11 cellular contexts compared by ENCODE assay signal in the genomic region with DNA sequence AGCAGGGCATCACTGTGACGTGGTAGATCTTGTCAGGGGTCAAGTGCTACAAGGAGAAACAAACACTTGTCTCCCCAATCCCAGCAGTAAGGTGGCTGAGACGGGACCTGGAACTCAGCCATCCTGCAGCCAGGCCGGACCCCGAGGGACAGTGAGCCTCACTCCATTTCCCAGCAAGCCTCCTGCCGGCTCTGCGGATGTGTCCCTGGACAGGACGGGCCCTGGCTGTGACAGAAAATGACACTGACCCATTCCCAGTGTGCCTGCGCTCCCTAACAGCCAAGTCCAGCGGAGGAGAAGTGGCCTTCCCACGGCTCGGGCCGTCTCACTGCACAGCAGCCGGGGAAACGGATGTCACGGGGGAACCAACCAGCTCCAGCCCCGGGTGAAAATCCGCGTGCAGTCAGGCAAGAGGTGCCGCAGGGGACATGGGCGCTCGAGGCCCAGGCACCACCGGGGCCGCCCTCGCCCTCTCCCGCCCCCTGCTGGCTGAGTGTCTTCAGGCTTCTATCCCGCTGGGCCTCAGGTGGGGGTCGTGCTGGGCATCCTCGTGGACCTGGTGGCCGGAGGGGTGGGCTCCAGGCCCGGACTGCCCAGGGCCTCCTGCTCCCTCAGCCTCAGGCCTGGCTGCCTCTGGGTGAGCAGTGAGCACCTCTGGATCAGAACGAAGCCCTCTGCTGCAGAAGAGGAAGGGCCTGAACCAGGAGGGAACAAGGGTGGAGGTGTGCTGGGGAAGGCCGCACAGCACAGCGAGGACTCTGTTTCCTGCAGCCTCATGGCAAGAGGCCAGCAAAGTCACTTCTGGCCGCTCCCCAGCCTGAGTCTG. TPM values are rescaled to one million over a fixed set of nuclear protein-coding genes. Genes with fewer than 3 reads are reported as not detected.
DNase-seq lines count a peak whose midpoint lies in the region; ATAC-seq, FAIRE-seq and TF ChIP-seq lines count a peak whose summit lies in the region.
"Had no signal": no experiment of that assay in that cellular context is flagged by ENCODE, and none has a peak within 500 bp of the region (broad histone marks: within the 10 kb centered on the region; RNA-seq: fewer than 3 reads in every experiment).

No MANE protein-coding gene starts in this region.

- peak; percentile 18 for TF ChIP-seq CTCF in CD4-positive, alpha-beta T cell (IDR thresholded peaks at IDR 0.05)
- TF ChIP-seq CTCF in HEK293 (tag by site-specific recombination; IDR thresholded peaks at IDR 0.05) (peak; percentile 50), nephron progenitor cell (IDR thresholded peaks at IDR 0.05) (no peak)

- POLR2A ChIA-PET in CD4-positive, alpha-beta T cell (lab: Charles Lee) = interaction anchor here (1.0 kb wide), 1 partner anchor 9 kb away, joined by 3 read pairs; no protein-coding TSS in a partner anchor
- POLR2A ChIA-PET in HEK293 (lab: Yijun Ruan, JAX) = no interaction called here

- peak; percentile 48 for ATAC-seq in CD4-positive, alpha-beta T cell (ENCODE audit: poor library complexity)
- ATAC-seq in GM19463 (IDR thresholded peaks at IDR 0.05; ENCODE audit: unreplicated experiment) = no peak

- H3K36me3 ChIP-seq in HEK293 (ENCODE audit: control insufficient read depth in 2 of 2, insufficient read depth in 1 of 2, low read length in 2 of 2) = peaks cover 4 to 70% of the 10 kb centered on the region in 2 experiments; a peak in 2 of 3 replicates

- FAIRE-seq in urothelium cell line (lab: Jason Lieb, UNC) = no peak
- FAIRE-seq: GM12891 had no signal

- no peaks in the 10 kb centered on the region for H3K4me1 Mint-ChIP-seq in CD4-positive, alpha-beta T cell (ENCODE audit: low read depth)
- H3K4me1 Mint-ChIP-seq in nephron progenitor cell = peaks cover 9% of the 10 kb centered on the region
- H3K4me1 Mint-ChIP-seq: activated naive CD4-positive, alpha-beta T cell treated with anti-CD3 and anti-CD28 coated beads, Interleukin-2, amount 50 U/mL, for 24 hours had no signal

- DNase-seq in CD4-positive, alpha-beta T cell = peak in 6 of 10 experiments; percentile 28 to 60 (median 38)
- peak; percentile 57 for DNase-seq in activated naive CD4-positive, alpha-beta T cell treated with anti-CD3 and anti-CD28 coated beads, Interleukin-2, amount 50 U/mL, for 16 hours
- DNase-seq in nephron progenitor cell (peak; percentile 53), urothelium cell line (ENCODE audit: low spot score) (no peak), DMS53 treated with DMSO at 0.1 percent for 48 hours (lab: John Stamatoyannopoulos, UW; ENCODE audit: unreplicated experiment) (no peak), DMS153 (lab: John Stamatoyannopoulos, UW) (no peak)
- DNase-seq: SHP77 had no signal

- no peaks in the 10 kb centered on the region for H3K9me3 Mint-ChIP-seq in CD4-positive, alpha-beta T cell
- no peaks in the 10 kb centered on the region for H3K9me3 Mint-ChIP-seq in nephron progenitor cell
- H3K9me3 Mint-ChIP-seq: activated naive CD4-positive, alpha-beta T cell treated with anti-CD3 and anti-CD28 coated beads, Interleukin-2, amount 50 U/mL, for 24 hours had no signal

- H3K9me3 ChIP-seq in CD4-positive, alpha-beta T cell (ENCODE audit: control insufficient read depth, low read length) = no peaks in the 10 kb centered on the region
- H3K9me3 ChIP-seq in HEK293 (ENCODE audit: control insufficient read depth, insufficient read depth, low read depth, low read length) = no peaks in the 10 kb centered on the region

- no peaks in the 10 kb centered on the region for H3K4me1 ChIP-seq in HEK293 (ENCODE audit: control insufficient read depth, insufficient read depth, low read length)

- H3K36me3 Mint-ChIP-seq in CD4-positive, alpha-beta T cell (ENCODE audit: low read depth) = peaks cover 33% of the 10 kb centered on the region
- peaks cover 9% of the 10 kb centered on the region for H3K36me3 Mint-ChIP-seq in nephron progenitor cell (ENCODE audit: low read depth)

- intact Hi-C loops in CD4-positive, alpha-beta T cell (cut with DNase I, micrococcal nuclease) = no loop called here

- H3K4me3 Mint-ChIP-seq in CD4-positive, alpha-beta T cell = no peak overlapping the region
- no peak overlapping the region for H3K4me3 Mint-ChIP-seq in nephron progenitor cell
- H3K4me3 Mint-ChIP-seq: activated naive CD4-positive, alpha-beta T cell treated with anti-CD3 and anti-CD28 coated beads, Interleukin-2, amount 50 U/mL, for 24 hours had no signal

- H3K27me3 Mint-ChIP-seq in CD4-positive, alpha-beta T cell = no peaks in the 10 kb centered on the region
- peaks cover 7% of the 10 kb centered on the region for H3K27me3 Mint-ChIP-seq in nephron progenitor cell (ENCODE audit: low read depth, poor library complexity)
- H3K27me3 Mint-ChIP-seq: activated naive CD4-positive, alpha-beta T cell treated with anti-CD3 and anti-CD28 coated beads, Interleukin-2, amount 50 U/mL, for 24 hours had no signal

- H3K27ac ChIP-seq in CD4-positive, alpha-beta T cell (ENCODE audit: low read depth, low read length) = no peak overlapping the region
- H3K27ac ChIP-seq in HEK293 (ENCODE audit: extremely low read depth, low read depth, low read length) = no peak overlapping the region

- no peak overlapping the region for H3K27ac Mint-ChIP-seq in CD4-positive, alpha-beta T cell
- no peak overlapping the region for H3K27ac Mint-ChIP-seq in nephron progenitor cell
- H3K27ac Mint-ChIP-seq: activated naive CD4-positive, alpha-beta T cell treated with anti-CD3 and anti-CD28 coated beads, Interleukin-2, amount 50 U/mL, for 24 hours had no signal

- H3K27me3 ChIP-seq in CD4-positive, alpha-beta T cell (ENCODE audit: control insufficient read depth, insufficient read depth, low read length) = no peaks in the 10 kb centered on the region

- CTCF ChIA-PET in CD4-positive, alpha-beta T cell (lab: Charles Lee) = interaction anchor here (0.6 to 1.1 kb wide), 2 partner anchors 11 to 18 kb away, joined by 3 read pairs; no protein-coding TSS in a partner anchor
- CTCF ChIA-PET in HEK293 (lab: Yijun Ruan, JAX) = interaction anchor here (0.6 to 2.9 kb wide), 4 partner anchors 16 to 342 kb away, joined by 3 to 10 read pairs (median 4); no protein-coding TSS in a partner anchor

- H3K4me3 ChIP-seq in HEK293 (ENCODE audit: low read depth, low read length) = no peak overlapping the region

TF ChIP-seq in HEK293, 187 proteins besides CTCF, POLR2A, EP300 and RAD21:
- no peak for TF ChIP-seq ZNF777 (tag by site-specific recombination; IDR thresholded peaks at IDR 0.05; ENCODE audit: borderline replicate concordance)

RNA-seq across cellular contexts. Expression of a gene that starts 6.7 kb away (rescaled TPM):
- total RNA-seq in CD4-positive, alpha-beta T cell = 1 to 10 TPM; 7.1 to 9.2 TPM

RNA-seq across cellular contexts. Expression of a gene that starts 7.2 kb away (rescaled TPM):
- 10 to 100 TPM; 33.3 to 38.2 TPM for total RNA-seq in CD4-positive, alpha-beta T cell

RNA-seq across cellular contexts. Expression of a gene that starts 7.4 kb away (rescaled TPM):
- total RNA-seq in CD4-positive, alpha-beta T cell = 1 to 10 TPM; 1.2 to 2.7 TPM

RNA-seq across cellular contexts. Expression of a gene that starts 12.6 kb away (rescaled TPM):
- total RNA-seq in CD4-positive, alpha-beta T cell = 1 to 10 TPM; 8.1 TPM

RNA-seq across cellular contexts. Expression of a gene that starts 18.7 kb away (rescaled TPM):
- total RNA-seq in CD4-positive, alpha-beta T cell = 1 to 10 TPM; 2.6 to 3.2 TPM

Comparison
In these comparisons a context has a peak if more than half of its experiments do, and no peak if none do; other contexts are left out.
1. DNase-seq: peak in CD4-positive, alpha-beta T cell (6 of 10), activated naive CD4-positive, alpha-beta T cell treated with anti-CD3 and anti-CD28 coated beads, Interleukin-2, amount 50 U/mL, for 16 hours (single experiment) and nephron progenitor cell (single experiment); none in urothelium cell line (single experiment), DMS53 treated with DMSO at 0.1 percent for 48 hours (single experiment) and DMS153 (single experiment).